13 cellular contexts compared by ENCODE assay signal in the genomic region with DNA sequence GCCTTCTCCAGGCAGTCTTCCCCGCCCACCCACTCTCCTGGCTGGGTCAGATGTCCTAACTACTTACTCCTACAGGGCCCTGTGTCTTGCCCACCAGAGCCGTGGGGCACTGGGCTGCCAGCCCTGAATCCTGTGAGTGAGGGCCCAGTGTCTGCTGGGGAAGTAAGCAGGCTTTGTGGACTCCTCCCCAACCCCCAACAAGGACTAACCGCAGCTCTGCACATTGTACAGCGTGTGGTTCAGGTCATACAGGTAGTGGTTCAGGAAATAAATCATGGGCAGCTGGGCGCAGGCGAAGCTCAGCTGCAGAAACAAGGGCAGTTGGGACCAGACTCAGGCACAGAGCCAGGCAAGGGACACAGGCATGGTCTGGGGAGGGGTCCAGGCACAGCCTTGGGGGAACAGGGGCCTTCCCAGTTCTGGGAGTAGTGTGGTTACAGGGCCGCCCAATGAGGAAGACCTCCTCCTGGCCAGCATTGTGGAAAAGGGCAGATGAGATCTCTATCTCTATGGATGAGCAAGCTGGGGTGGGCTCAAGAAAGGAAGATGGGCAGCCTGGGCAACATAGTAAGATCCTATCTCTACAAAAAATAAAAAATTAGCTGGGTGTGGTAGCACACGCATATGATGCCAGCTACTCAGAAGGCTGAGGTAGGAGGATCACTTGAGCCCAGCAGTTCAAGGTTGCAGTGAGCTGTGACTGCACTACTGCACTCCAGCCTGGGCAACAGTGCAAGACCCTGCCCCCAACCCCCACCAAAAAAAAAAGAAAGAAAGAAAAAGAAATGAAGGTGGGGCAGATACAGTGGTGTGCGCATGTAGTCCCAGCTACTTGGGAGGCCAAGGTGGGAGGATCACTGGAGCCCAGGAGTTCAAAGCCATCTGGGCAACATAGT. TPM values are rescaled to one million over a fixed set of nuclear protein-coding genes. Genes with fewer than 3 reads are reported as not detected.
A peak's percentile ranks its signal among the peaks of the same experiment; 100 is the strongest.
DNase-seq lines count a peak whose midpoint lies in the region; ATAC-seq, FAIRE-seq and TF ChIP-seq lines count a peak whose summit lies in the region.
"Had no signal": no experiment of that assay in that cellular context is flagged by ENCODE, and none has a peak within 500 bp of the region (broad histone marks: within the 10 kb centered on the region; RNA-seq: fewer than 3 reads in every experiment).

No MANE protein-coding gene starts in this region.

- no peak overlapping the region for H2BK12ac ChIP-seq in H1 (ENCODE audit: low read depth, low read length)

- H4K5ac ChIP-seq in H1 (ENCODE audit: insufficient read length, low read depth, low read length) = no peak overlapping the region

- no peak overlapping the region for H2BK20ac ChIP-seq in H1 (ENCODE audit: low read length)

- H3K36me3 ChIP-seq in SU-DHL-6 (ENCODE audit: low read length) (no peaks in the 10 kb centered on the region), H1 (ENCODE audit: control insufficient read depth in 2 of 4, insufficient read depth in 4 of 4, low read length in 3 of 4) (no peaks in the 10 kb centered on the region), transverse colon (no peaks in the 10 kb centered on the region), hepatocyte (replicated peaks; ENCODE audit: insufficient read depth, low read depth) (no peaks in the 10 kb centered on the region)
- H3K36me3 ChIP-seq: adrenal gland, prostate gland had no signal

- no peak for TF ChIP-seq POLR2A in H1 (IDR thresholded peaks at IDR 0.05; ENCODE audit: control extremely low read depth in 1 of 2, low read depth in 2 of 2, low read length in 2 of 2)
- no peak for TF ChIP-seq POLR2A in transverse colon (IDR thresholded peaks at IDR 0.05)

- no peaks in the 10 kb centered on the region for H3K79me1 ChIP-seq in H1 (ENCODE audit: low read depth, low read length)

- H3K27ac Mint-ChIP-seq in activated naive CD4-positive, alpha-beta T cell treated with anti-CD3 and anti-CD28 coated beads, Interleukin-2, amount 10 ng/mL, durations not matched to agents 7 days and 5 days = peak overlapping the region; percentile 58

- H3K9me3 Mint-ChIP-seq in activated naive CD4-positive, alpha-beta T cell treated with anti-CD3 and anti-CD28 coated beads, Interleukin-2, amount 10 ng/mL, durations not matched to agents 7 days and 5 days = no peaks in the 10 kb centered on the region

- H2BK120ac ChIP-seq in H1 (replicated peaks; ENCODE audit: low read depth, low read length) = no peak overlapping the region

- H3K27ac ChIP-seq in SU-DHL-6 (ENCODE audit: low read depth, low read length) (peak overlapping the region; percentile 22; the same call in 1 of the 2 replicates), H1 (ENCODE audit: low read depth, low read length) (no peak overlapping the region), transverse colon (peak overlapping the region in 3 of 4 donors; percentile 10 to 56 (median 36)), hepatocyte (no peak overlapping the region)
- H3K27ac ChIP-seq: adrenal gland, PC-9, prostate gland had no signal

- H2AFZ ChIP-seq in SU-DHL-6 (ENCODE audit: low read depth, low read length, severe bottlenecking) (no peak overlapping the region), H1 (ENCODE audit: low read length) (no peak overlapping the region), hepatocyte (no peak overlapping the region)
- H2AFZ ChIP-seq: PC-9 had no signal

- intact Hi-C loops in transverse colon (cut with DNase I; ENCODE audit: low total_unique reads) = no loop called here

- H3K9ac ChIP-seq in SU-DHL-6 (ENCODE audit: low read length) (no peak overlapping the region), H1 (replicated peaks in 1 of 4; ENCODE audit: extremely low read depth in 1 of 4, low read depth in 3 of 4, low read length in 3 of 4) (no peak overlapping the region)

- WGBS in H1 (ENCODE audit: extremely low coverage in 1 of 2, insufficient coverage in 1 of 2, insufficient read length in 1 of 2, insufficient replicate concordance in 2 of 2, low coverage in 1 of 2, low lambda C conversion rate in 2 of 2, missing lambda C conversion rate in 1 of 2), 2 experiments = 91% methylated on average over 9 of the region's 9 CpGs; no CpG with 5 or more reads in 1 of the 2 experiments
- 92 to 100% methylated on average over 2 to 9 of the region's 9 CpGs for WGBS in transverse colon (ENCODE audit: low coverage in 1 of 2), 2 donors
- WGBS in hepatocyte (ENCODE audit: low lambda C conversion rate, missing lambda C conversion rate) = 92% methylated on average over 9 of the region's 9 CpGs

- H2BK15ac ChIP-seq in H1 (ENCODE audit: low read length) = no peak overlapping the region

- 0 out of 2 replicates have a peak overlapping the region, but pooled peaks have one; percentile 24 for H2AK5ac ChIP-seq in H1 (ENCODE audit: low read depth, low read length)

- POLR2A ChIA-PET in H1 (lab: Charles Lee; ENCODE audit: partially characterized antibody) = interaction anchor here (1.3 kb wide), 1 partner anchor 12 kb away, joined by 3 read pairs; the partner anchor contains the start of gene ALDH3B1

- H3K4me3 ChIP-seq in SU-DHL-6 (ENCODE audit: insufficient read depth, low read length, poor library complexity, severe bottlenecking) (no peak overlapping the region), H1 (ENCODE audit: extremely low read depth in 1 of 4, insufficient read depth in 2 of 4, low read depth in 3 of 4, low read length in 4 of 4) (no peak overlapping the region), transverse colon (no peak overlapping the region), hepatocyte (no peak overlapping the region)
- H3K4me3 ChIP-seq: adrenal gland, PC-9, prostate gland had no signal

- H4K20me1 ChIP-seq in SU-DHL-6 (ENCODE audit: low read depth, low read length) (no peaks in the 10 kb centered on the region), H1 (replicated peaks in 1 of 2; ENCODE audit: control insufficient read depth in 1 of 2, insufficient read depth in 2 of 2, low read length in 2 of 2) (peaks cover 0 to 2% of the 10 kb centered on the region in 2 experiments), hepatocyte (ENCODE audit: insufficient read depth, poor library complexity, severe bottlenecking) (no peaks in the 10 kb centered on the region)

- peaks cover 15% of the 10 kb centered on the region for H3F3A ChIP-seq in SU-DHL-6 (ENCODE audit: insufficient read depth)

- no peak for ATAC-seq in GM18907 (IDR thresholded peaks at IDR 0.05; ENCODE audit: unreplicated experiment)

- DNase-seq in activated naive CD4-positive, alpha-beta T cell treated with anti-CD3 and anti-CD28 coated beads, Interleukin-2, amount 10 ng/mL, durations not matched to agents 7 days and 5 days = peak; percentile 60
- no peak for DNase-seq in activated naive CD4-positive, alpha-beta T cell treated with anti-CD3 and anti-CD28 coated beads, Interleukin-2, amount 50 U/mL, for 16 hours
- DNase-seq in H1 (ENCODE audit: low read depth in 1 of 2, low spot score in 2 of 2) (no peak), transverse colon (peak; percentile 56), hepatocyte (ENCODE audit: low spot score) (no peak), pons (ENCODE audit: low spot score) (no peak)
- DNase-seq: activated CD8-positive, alpha-beta memory T cell treated with anti-CD3 and anti-CD28 coated beads for 24 hours; NCI-H2227 treated with DMSO at 0.1 percent for 48 hours; PC-9 had no signal

- no peak overlapping the region for H3K18ac ChIP-seq in H1 (ENCODE audit: extremely low read depth, low read length)

- peaks cover 63% of the 10 kb centered on the region for H3K4me1 Mint-ChIP-seq in activated naive CD4-positive, alpha-beta T cell treated with anti-CD3 and anti-CD28 coated beads, Interleukin-2, amount 10 ng/mL, durations not matched to agents 7 days and 5 days

- no peak overlapping the region for H3K4ac ChIP-seq in H1 (replicated peaks; ENCODE audit: insufficient read length, low read depth, low read length)

- no peak for TF ChIP-seq CTCF in SU-DHL-6 (IDR thresholded peaks at IDR 0.05; ENCODE audit: insufficient read depth, low read length, poor library complexity, severe bottlenecking)
- TF ChIP-seq CTCF in H1 (IDR thresholded peaks at IDR 0.05; ENCODE audit: control extremely low read depth in 1 of 3, insufficient read depth in 1 of 3, low read depth in 1 of 3, low read length in 3 of 3) = no peak
- no peak for TF ChIP-seq CTCF in transverse colon (IDR thresholded peaks at IDR 0.05)
- TF ChIP-seq CTCF in hepatocyte (IDR thresholded peaks at IDR 0.05; ENCODE audit: poor library complexity) = no peak

- peak overlapping the region; percentile 44 for H3K4me3 Mint-ChIP-seq in activated naive CD4-positive, alpha-beta T cell treated with anti-CD3 and anti-CD28 coated beads, Interleukin-2, amount 10 ng/mL, durations not matched to agents 7 days and 5 days

- H3K4me1 ChIP-seq in H1 (replicated peaks in 1 of 4; ENCODE audit: control insufficient read depth in 3 of 4, insufficient read depth in 4 of 4, low read length in 3 of 4) (peaks cover 0 to 14% (median 9%) of the 10 kb centered on the region in 4 experiments; a peak in 5 of 7 replicates), transverse colon (peaks cover 0 to 28% (median 7%) of the 10 kb centered on the region in 4 donors), hepatocyte (ENCODE audit: insufficient read depth) (no peaks in the 10 kb centered on the region)
- H3K4me1 ChIP-seq: adrenal gland, prostate gland had no signal

- H2BK5ac ChIP-seq in H1 (ENCODE audit: low read depth, low read length) = no peak overlapping the region

- H3K4me2 ChIP-seq in SU-DHL-6 (ENCODE audit: low read depth, low read length, poor library complexity, severe bottlenecking) (no peak overlapping the region), H1 (ENCODE audit: insufficient read depth in 1 of 2, low read depth in 2 of 2, low read length in 2 of 2) (no peak overlapping the region), hepatocyte (no peak overlapping the region)
- H3K4me2 ChIP-seq: PC-9 had no signal

- no peaks in the 10 kb centered on the region for H3K27me3 ChIP-seq in SU-DHL-6 (ENCODE audit: low read length)
- H3K27me3 ChIP-seq in H1 (replicated peaks in 1 of 4; ENCODE audit: control insufficient read depth in 3 of 4, extremely low read depth in 1 of 4, insufficient read depth in 3 of 4, low read length in 3 of 4) = peaks cover 0 to 5% (median 0%) of the 10 kb centered on the region in 4 experiments; a peak in 1 of 7 replicates
- H3K27me3 ChIP-seq in transverse colon = no peaks in the 10 kb centered on the region
- no peaks in the 10 kb centered on the region for H3K27me3 ChIP-seq in hepatocyte
- H3K27me3 ChIP-seq: adrenal gland had no signal

- TF ChIP-seq RAD21 in H1 (IDR thresholded peaks at IDR 0.05 in 1 of 2, conservative IDR thresholded peaks at IDR 0.05 in 1 of 2; ENCODE audit: low read depth in 2 of 2, low read length in 2 of 2) = no peak

- H3K56ac ChIP-seq in H1 (replicated peaks; ENCODE audit: insufficient read length, low read depth, low read length) = no peak overlapping the region

- FAIRE-seq in H1 (lab: Jason Lieb, UNC) = no peak

- in situ Hi-C loops in transverse colon (cut with MboI; ENCODE audit: low pct_ligation_motif_present in 1 of 4, low pct_unique_long_range_greater_than_20kb in 1 of 4, low sequenced_read_pairs in 3 of 4) = no loop called here

- H3K79me2 ChIP-seq in SU-DHL-6 (ENCODE audit: insufficient read depth, low read length) (no peaks in the 10 kb centered on the region), H1 (ENCODE audit: control insufficient read depth in 1 of 2, insufficient read depth in 2 of 2, low read length in 2 of 2) (no peaks in the 10 kb centered on the region), hepatocyte (no peaks in the 10 kb centered on the region)

- peaks cover 4% of the 10 kb centered on the region for H3K27me3 Mint-ChIP-seq in activated naive CD4-positive, alpha-beta T cell treated with anti-CD3 and anti-CD28 coated beads, Interleukin-2, amount 10 ng/mL, durations not matched to agents 7 days and 5 days

- no peak overlapping the region for H4K8ac ChIP-seq in H1 (ENCODE audit: extremely low read depth, insufficient read depth, low read length)

- no peak overlapping the region for H3K14ac ChIP-seq in H1 (ENCODE audit: insufficient read length)

- TF ChIP-seq EP300 in H1 (IDR thresholded peaks at IDR 0.05; ENCODE audit: borderline replicate concordance in 1 of 2, low read depth in 2 of 2, low read length in 2 of 2) = no peak
- no peak for TF ChIP-seq EP300 in transverse colon (IDR thresholded peaks at IDR 0.05; ENCODE audit: low read depth)

- H3K9me2 ChIP-seq in SU-DHL-6 (replicated peaks; ENCODE audit: insufficient read depth, low read length) (no peaks in the 10 kb centered on the region), hepatocyte (replicated peaks; ENCODE audit: insufficient read depth) (no peaks in the 10 kb centered on the region)

- H3K9me3 ChIP-seq in SU-DHL-6 (ENCODE audit: insufficient read depth, low read length) = no peaks in the 10 kb centered on the region
- H3K9me3 ChIP-seq in H1 (ENCODE audit: insufficient read depth in 2 of 2, low read depth in 1 of 2, low read length in 1 of 2) = no peaks in the 10 kb centered on the region
- H3K9me3 ChIP-seq in transverse colon = no peaks in the 10 kb centered on the region
- H3K9me3 ChIP-seq in hepatocyte (ENCODE audit: low read depth) = no peaks in the 10 kb centered on the region
- H3K9me3 ChIP-seq: adrenal gland, prostate gland had no signal

- CTCF ChIA-PET in activated naive CD4-positive, alpha-beta T cell treated with anti-CD3 and anti-CD28 coated beads, Interleukin-2, amount 10 ng/mL, durations not matched to agents 7 days and 5 days (lab: Charles Lee) = no interaction called here
- CTCF ChIA-PET in H1 (lab: Charles Lee; ENCODE audit: partially characterized antibody) = interaction anchor here (0.8 to 3.9 kb wide), 2 partner anchors 11 to 148 kb away, joined by 3 to 20 read pairs; partner anchors contain the start of gene ALDH3B1

- no peak overlapping the region for H4K91ac ChIP-seq in H1 (replicated peaks; ENCODE audit: insufficient read length, low read length)

- no peak overlapping the region for H3K23ac ChIP-seq in H1 (ENCODE audit: insufficient read length)

- H3K36me3 Mint-ChIP-seq in activated naive CD4-positive, alpha-beta T cell treated with anti-CD3 and anti-CD28 coated beads, Interleukin-2, amount 10 ng/mL, durations not matched to agents 7 days and 5 days = peaks cover 11% of the 10 kb centered on the region

- peaks cover 8% of the 10 kb centered on the region for H3K23me2 ChIP-seq in H1 (ENCODE audit: low read depth, low read length)

RNA-seq across cellular contexts. Expression of gene UNC93B1, which starts 5.5 kb away (rescaled TPM):
- total RNA-seq in H1 (2021; fragmentation: NEBNext Ultra II Directional; extraction: Animal tissue kit (Norgen Biotek cat#: 25700)) = 18.9 and 19.2 TPM in 2 replicates
- polyA plus RNA-seq in H1 (2011; rRNA removed) (34.3 and 40.8 TPM in 2 replicates), hepatocyte (38.0 and 42.9 TPM in 2 replicates)
- polyA plus RNA-seq in H1 (2011; cell fraction: cytosol; rRNA removed) = 24.6 TPM
- polyA plus RNA-seq in H1 (2011; cell fraction: nucleus; rRNA removed) = 53.5 TPM
- 8.7 to 20.4 TPM (median 17.7 TPM) in 4 replicates for polyA plus RNA-seq in H1 (2012, experiment 1 of 2)
- 16.4 TPM for polyA plus RNA-seq in H1 (2012, experiment 2 of 2)
- polyA plus RNA-seq in H1 (2013, experiment 1 of 2) = 22.0 TPM
- 22.4 TPM for polyA plus RNA-seq in H1 (2013, experiment 2 of 2)
- polyA minus RNA-seq in H1 (2011; rRNA and poly(A)+ RNA removed) = 20.6 and 26.5 TPM in 2 replicates
- 14.0 TPM for polyA minus RNA-seq in H1 (2011; cell fraction: cytosol; rRNA and poly(A)+ RNA removed)
- polyA minus RNA-seq in H1 (2011; cell fraction: nucleus; rRNA and poly(A)+ RNA removed) = 24.7 TPM
- total RNA-seq in transverse colon (10 to 100 TPM; 32.2 to 67.7 (median 54.7) TPM), hepatocyte (22.6 and 23.5 TPM in 2 replicates)

RNA-seq across cellular contexts. Expression of gene ALDH3B1, which starts 11.7 kb away (rescaled TPM):
- total RNA-seq in H1 (2021; fragmentation: NEBNext Ultra II Directional; extraction: Animal tissue kit (Norgen Biotek cat#: 25700)) = 0.27 and 0.32 TPM in 2 replicates
- 0.47 TPM in 2 replicates for polyA plus RNA-seq in H1 (2011; rRNA removed)
- 0.50 TPM for polyA plus RNA-seq in H1 (2011; cell fraction: cytosol; rRNA removed)
- 0.53 TPM for polyA plus RNA-seq in H1 (2011; cell fraction: nucleus; rRNA removed)
- polyA plus RNA-seq in H1 (2012, experiment 1 of 2) = 0.62 to 1.1 TPM (median 0.75 TPM) in 4 replicates
- 0.26 TPM for polyA plus RNA-seq in H1 (2012, experiment 2 of 2)
- polyA plus RNA-seq in H1 (2013, experiment 1 of 2) = 0.18 TPM
- polyA plus RNA-seq in H1 (2013, experiment 2 of 2) = 0.26 TPM
- polyA minus RNA-seq in H1 (2011; rRNA and poly(A)+ RNA removed) = 0.16 and 0.34 TPM in 2 replicates
- polyA minus RNA-seq in H1 (2011; cell fraction: cytosol; rRNA and poly(A)+ RNA removed) = 0.88 TPM
- polyA minus RNA-seq in H1 (2011; cell fraction: nucleus; rRNA and poly(A)+ RNA removed) = 0.50 TPM
- total RNA-seq in transverse colon = 10 to 100 TPM; 12.1 to 14.9 (median 13.5) TPM
- 11.7 and 15.4 TPM in 2 replicates for total RNA-seq in hepatocyte
- 15.7 and 16.9 TPM in 2 replicates for polyA plus RNA-seq in hepatocyte

RNA-seq across cellular contexts. Expression of gene NDUFS8, which starts 32.1 kb away (rescaled TPM):
- 182 and 199 TPM in 2 replicates for total RNA-seq in H1 (2021; fragmentation: NEBNext Ultra II Directional; extraction: Animal tissue kit (Norgen Biotek cat#: 25700))
- 291 and 406 TPM in 2 replicates for polyA plus RNA-seq in H1 (2011; rRNA removed)
- polyA plus RNA-seq in H1 (2011; cell fraction: cytosol; rRNA removed) = 222 TPM
- 253 TPM for polyA plus RNA-seq in H1 (2011; cell fraction: nucleus; rRNA removed)
- polyA plus RNA-seq in H1 (2012, experiment 1 of 2) = 92.1 to 255 TPM (median 248 TPM) in 4 replicates
- polyA plus RNA-seq in H1 (2012, experiment 2 of 2) = 348 TPM
- polyA plus RNA-seq in H1 (2013, experiment 1 of 2) = 130 TPM
- polyA plus RNA-seq in H1 (2013, experiment 2 of 2) = 128 TPM
- 69.8 and 77.8 TPM in 2 replicates for polyA minus RNA-seq in H1 (2011; rRNA and poly(A)+ RNA removed)
- polyA minus RNA-seq in H1 (2011; cell fraction: cytosol; rRNA and poly(A)+ RNA removed) = 133 TPM
- polyA minus RNA-seq in H1 (2011; cell fraction: nucleus; rRNA and poly(A)+ RNA removed) = 92.8 TPM
- 100 to 1,000 TPM; 155 to 226 (median 188) TPM for total RNA-seq in transverse colon
- total RNA-seq in hepatocyte = 100 and 111 TPM in 2 replicates
- polyA plus RNA-seq in hepatocyte = 286 and 287 TPM in 2 replicates

RNA-seq across cellular contexts. Expression of gene TCIRG1, which starts 40.4 kb away (rescaled TPM):
- total RNA-seq in H1 (2021; fragmentation: NEBNext Ultra II Directional; extraction: Animal tissue kit (Norgen Biotek cat#: 25700)) = 25.3 and 25.7 TPM in 2 replicates
- polyA plus RNA-seq in H1 (2011; rRNA removed) (39.6 and 50.2 TPM in 2 replicates), hepatocyte (125 and 199 TPM in 2 replicates)
- 35.8 TPM for polyA plus RNA-seq in H1 (2011; cell fraction: cytosol; rRNA removed)
- polyA plus RNA-seq in H1 (2011; cell fraction: nucleus; rRNA removed) = 287 TPM
- polyA plus RNA-seq in H1 (2012, experiment 1 of 2) = 12.7 to 29.5 TPM (median 24.4 TPM) in 4 replicates
- 16.1 TPM for polyA plus RNA-seq in H1 (2012, experiment 2 of 2)
- 25.3 TPM for polyA plus RNA-seq in H1 (2013, experiment 1 of 2)
- 21.2 TPM for polyA plus RNA-seq in H1 (2013, experiment 2 of 2)
- 10.0 and 11.3 TPM in 2 replicates for polyA minus RNA-seq in H1 (2011; rRNA and poly(A)+ RNA removed)
- 15.0 TPM for polyA minus RNA-seq in H1 (2011; cell fraction: cytosol; rRNA and poly(A)+ RNA removed)
- polyA minus RNA-seq in H1 (2011; cell fraction: nucleus; rRNA and poly(A)+ RNA removed) = 43.9 TPM
- total RNA-seq in transverse colon (100 to 1,000 TPM; 260 to 697 (median 380) TPM), hepatocyte (61.0 and 77.4 TPM in 2 replicates)

Comparison
In these comparisons a context has a peak if more than half of its experiments do, and no peak if none do; other contexts are left out.
1. DNase-seq: peak in activated naive CD4-positive, alpha-beta T cell treated with anti-CD3 and anti-CD28 coated beads, Interleukin-2, amount 10 ng/mL, durations not matched to agents 7 days and 5 days (single experiment) and transverse colon (single experiment); none in activated naive CD4-positive, alpha-beta T cell treated with anti-CD3 and anti-CD28 coated beads, Interleukin-2, amount 50 U/mL, for 16 hours (single experiment), H1 (0 of 2), hepatocyte (single experiment) and pons (single experiment).
2. H3K27ac ChIP-seq: peak in SU-DHL-6 (single experiment) and transverse colon (3 of 4); none in H1 (single experiment) and hepatocyte (single experiment).